Comparison of ENCODE assay signal across 11 cellular contexts in genomic region chr19:3249408-3249807, GRCh38. TPM values are rescaled to one million over a fixed set of nuclear protein-coding genes. Genes with fewer than 3 reads are reported as not detected.
DNase-seq lines count a peak whose midpoint lies in the region; ATAC-seq, FAIRE-seq and TF ChIP-seq lines count a peak whose summit lies in the region.
"Had no signal": no experiment of that assay in that cellular context is flagged by ENCODE, and none has a peak within 500 bp of the region (broad histone marks: within the 10 kb centered on the region; RNA-seq: fewer than 3 reads in every experiment).

No MANE protein-coding gene starts in this region.

- DNase-seq in A172 (ENCODE audit: low spot score) = peak; percentile 29
- DNase-seq in COLO829 (ENCODE audit: low spot score) = peak; percentile 49
- DNase-seq in NCI-H69 (lab: John Stamatoyannopoulos, UW) = peak; percentile 39
- DNase-seq in GM12878 (ENCODE audit: low read depth, low spot score) = no peak
- no peak for DNase-seq in HCEC 1CT
- no peak for DNase-seq in small intestine
- no peak for DNase-seq in heart left ventricle
- DNase-seq: activated naive CD4-positive, alpha-beta T cell treated with anti-CD3 and anti-CD28 coated beads, Interleukin-2, amount 10 ng/mL, durations not matched to agents 7 days and 5 days; CD4-positive, alpha-beta memory T cell; NCI-H1694 treated with DMSO at 0.1 percent for 48 hours had no signal

- in situ Hi-C loops in GM12878 (cut with MboI) = no loop called here

- H2AFZ ChIP-seq in GM12878 (ENCODE audit: control insufficient read depth, low read depth, low read length) = no peak overlapping the region

- no peak for TF ChIP-seq RAD21 in GM12878 (IDR thresholded peaks at IDR 0.05; ENCODE audit: insufficient read depth, low read depth, low read length)

- H3K4me2 ChIP-seq in GM12878 (ENCODE audit: control insufficient read depth, insufficient read depth) = no peak overlapping the region

- TF ChIP-seq EP300 in GM12878 (IDR thresholded peaks at IDR 0.05; ENCODE audit: borderline replicate concordance in 1 of 2, control insufficient read depth in 1 of 2, low read depth in 2 of 2, low read length in 2 of 2) = no peak

- H3K36me3 ChIP-seq in GM12878 (ENCODE audit: control insufficient read depth in 2 of 2, insufficient read depth in 2 of 2, low read length in 1 of 2) = no peaks in the 10 kb centered on the region
- H3K36me3 ChIP-seq in small intestine (ENCODE audit: control insufficient read depth in 2 of 2, insufficient read depth in 2 of 2, low read length in 2 of 2) = no peaks in the 10 kb centered on the region
- no peaks in the 10 kb centered on the region for H3K36me3 ChIP-seq in heart left ventricle

- RAD21 ChIA-PET in GM12878 (lab: Charles Lee; ENCODE audit: unreplicated experiment) = no interaction called here

- intact Hi-C loops in GM12878 (cut with micrococcal nuclease; ENCODE audit: unreplicated experiment) = no loop called here
- intact Hi-C loops in heart left ventricle (cut with DNase I) = no loop called here

- FAIRE-seq in GM12878 (lab: Jason Lieb, UNC) (no peak), small intestine (lab: Jason Lieb, UNC) (no peak)

- no peaks in the 10 kb centered on the region for H3K79me2 ChIP-seq in GM12878 (ENCODE audit: control insufficient read depth, insufficient read depth, low read length)

- SMC1A ChIA-PET in GM12878 (lab: Charles Lee; ENCODE audit: uncharacterized antibody, unreplicated experiment) = no interaction called here

- CTCF ChIA-PET in GM12878 (lab: Yijun Ruan, JAX) = interaction anchor here (1.8 kb wide), 1 partner anchor 213 kb away, joined by 4 read pairs; no protein-coding TSS in a partner anchor

- H3K4me1 ChIP-seq in GM12878 (ENCODE audit: control insufficient read depth, insufficient read depth, low read length) = no peaks in the 10 kb centered on the region
- no peaks in the 10 kb centered on the region for H3K4me1 ChIP-seq in small intestine (ENCODE audit: control insufficient read depth in 2 of 2, insufficient read depth in 1 of 2, low read depth in 1 of 2, low read length in 1 of 2)
- H3K4me1 ChIP-seq in heart left ventricle = no peaks in the 10 kb centered on the region

- no peak overlapping the region for H3K27ac ChIP-seq in GM12878 (ENCODE audit: control insufficient read depth, insufficient read depth)
- no peak overlapping the region for H3K27ac ChIP-seq in small intestine (ENCODE audit: low read depth in 1 of 2, low read length in 1 of 2)
- no peak overlapping the region for H3K27ac ChIP-seq in heart left ventricle

- BruUV-seq in GM12878 (replicated peaks; lab: Mats Ljungman, UMichigan) = no TSS peak

- H4K20me1 ChIP-seq in GM12878 (ENCODE audit: control insufficient read depth, insufficient read depth) = no peaks in the 10 kb centered on the region

- H3K9ac ChIP-seq in GM12878 (ENCODE audit: control insufficient read depth, insufficient read depth, low read length) = no peak overlapping the region

- TF ChIP-seq POLR2A in GM12878 (IDR thresholded peaks at IDR 0.05; ENCODE audit: low read depth, low read length) (no peak), heart left ventricle (IDR thresholded peaks at IDR 0.05) (no peak)

- POLR2A ChIA-PET in GM12878 (lab: Charles Lee) = no interaction called here

- TF ChIP-seq CTCF in GM12878 (IDR thresholded peaks at IDR 0.05 in 2 of 3, conservative IDR thresholded peaks at IDR 0.05 in 1 of 3; ENCODE audit: control insufficient read depth in 2 of 3, extremely low read depth in 1 of 3, insufficient read depth in 1 of 3, low read depth in 3 of 3, low read length in 3 of 3) = no peak
- no peak for TF ChIP-seq CTCF in heart left ventricle (IDR thresholded peaks at IDR 0.05)

- H3K27me3 ChIP-seq in GM12878 (replicated peaks in 1 of 2; ENCODE audit: control insufficient read depth in 2 of 2, insufficient read depth in 2 of 2, low read length in 1 of 2) = no peaks in the 10 kb centered on the region
- H3K27me3 ChIP-seq in small intestine (ENCODE audit: control insufficient read depth in 2 of 2, insufficient read depth in 2 of 2, low read length in 2 of 2) = no peaks in the 10 kb centered on the region
- H3K27me3 ChIP-seq in heart left ventricle = peaks cover 0 to 17% (median 0%) of the 10 kb centered on the region in 9 donors

- 47% methylated on average over 8 of the region's 10 CpGs for WGBS in GM12878 (ENCODE audit: insufficient coverage, insufficient replicate concordance, low lambda C conversion rate, missing lambda C conversion rate)
- WGBS in small intestine, 3 donors = 77 to 82% (median 79%) methylated on average over 10 of the region's 10 CpGs
- WGBS in heart left ventricle, 4 donors = 80 to 84% (median 82%) methylated on average over 10 of the region's 10 CpGs

- H3K9me3 ChIP-seq in GM12878 (replicated peaks; ENCODE audit: control insufficient read depth, insufficient read depth, low read length) (no peaks in the 10 kb centered on the region; the same call in 2 of the 3 replicates), small intestine (ENCODE audit: control insufficient read depth, low read depth) (no peaks in the 10 kb centered on the region), heart left ventricle (peaks cover 0 to 12% (median 0%) of the 10 kb centered on the region in 12 donors)

- no peak overlapping the region for H3K4me3 ChIP-seq in GM12878
- no peak overlapping the region for H3K4me3 ChIP-seq in small intestine (ENCODE audit: low read depth in 1 of 2, low read length in 2 of 2)
- no peak overlapping the region for H3K4me3 ChIP-seq in heart left ventricle

- peak; percentile 14; the same call in 1 of the 3 replicates for ATAC-seq in GM12878
- no peak for ATAC-seq in HG03039 (IDR thresholded peaks at IDR 0.05; ENCODE audit: unreplicated experiment)
- ATAC-seq in heart left ventricle = no peak

TF ChIP-seq in GM12878, 131 proteins besides CTCF, POLR2A, EP300 and RAD21 (continues in another document):
- TF ChIP-seq ZNF384 (IDR thresholded peaks at IDR 0.05; ENCODE audit: borderline replicate concordance, low read depth, low read length) (no peak), ESRRA (IDR thresholded peaks at IDR 0.05; ENCODE audit: low read length) (no peak), ZNF622 (IDR thresholded peaks at IDR 0.05) (no peak), STAT1 (conservative IDR thresholded peaks at IDR 0.05) (no peak), CEBPB (IDR thresholded peaks at IDR 0.05; ENCODE audit: borderline replicate concordance in 1 of 2, low read depth in 2 of 2, low read length in 2 of 2) (no peak), JUNB (IDR thresholded peaks at IDR 0.05) (no peak), MXI1 (IDR thresholded peaks at IDR 0.05; ENCODE audit: low read depth, low read length) (no peak), CHD4 (IDR thresholded peaks at IDR 0.05) (no peak), RFX5 (IDR thresholded peaks at IDR 0.05; ENCODE audit: low read depth, low read length) (no peak), SREBF2 (IDR thresholded peaks at IDR 0.05; ENCODE audit: low read length) (no peak), ZBTB4 (CRISPR knock-in tag; IDR thresholded peaks at IDR 0.05) (no peak), KDM1A (IDR thresholded peaks at IDR 0.05; ENCODE audit: borderline replicate concordance) (no peak)

RNA-seq across cellular contexts. Expression of gene CELF5, which starts 24.9 kb away (rescaled TPM):
- not detected in 2 replicates for total RNA-seq in A172 (2014; rRNA removed; shearing (Covaris generic))
- total RNA-seq in GM12878 (2013; cell fraction: nucleolus; rRNA removed) = not detected in 2 replicates
- total RNA-seq in GM12878 (2014; rRNA removed) (not detected in 2 replicates), GM12878 (2014; rRNA removed; fragmentation: Illumina TruSeq; extraction: Trizol) (not detected in 2 replicates), GM12878 (2021) (not detected in 2 replicates), heart left ventricle (not detected)
- not detected for polyA plus RNA-seq in GM12878 (2011; ENCODE audit: low read depth)
- polyA plus RNA-seq in GM12878 (2011; rRNA removed) (0.01 and 0.04 TPM in 2 replicates), GM12878 (2014; fragmentation: Illumina TruSeq; extraction: Trizol) (not detected in 2 replicates), GM12878 (2014; fragmentation: Nextera tagmentation; extraction: Ambion mirVana) (not detected), GM12878 (2014; rRNA removed) (0.01 and 0.16 TPM in 2 replicates), GM12878 (2016; fragmentation: Nextera tagmentation; extraction: Ambion mirVana) (not detected), small intestine (under 1 TPM in 2 of 3 donors, not detected in 1; 0.54 to 0.70 TPM), heart left ventricle (not detected)
- polyA plus RNA-seq in GM12878 (2011; cell fraction: cytosol; rRNA removed) = not detected in 2 replicates
- polyA plus RNA-seq in GM12878 (2011; cell fraction: nucleus; rRNA removed) = 0.16 and 0.51 TPM in 2 replicates
- 0.07 TPM in 1 of 2 replicates, not detected in the other for polyA plus RNA-seq in GM12878 (2012)
- polyA minus RNA-seq in GM12878 (2011; rRNA and poly(A)+ RNA removed) = 0.21 TPM in 1 of 2 replicates, not detected in the other
- polyA minus RNA-seq in GM12878 (2011; cell fraction: cytosol; rRNA and poly(A)+ RNA removed) = not detected in 2 replicates
- polyA minus RNA-seq in GM12878 (2011; cell fraction: nucleus; rRNA and poly(A)+ RNA removed) = 0.38 TPM in 1 of 2 replicates, not detected in the other

Comparison
In these comparisons a context has a peak if more than half of its experiments do, and no peak if none do; other contexts are left out.
1. DNase-seq: peak in A172 (single experiment), COLO829 (single experiment) and NCI-H69 (single experiment); none in GM12878 (single experiment), HCEC 1CT (single experiment), small intestine (single experiment) and heart left ventricle (0 of 5).